In genomic region chr14:71309756-71310155, GRCh38 we compare ENCODE assay signal across 14 cellular contexts. TPM values are rescaled to one million over a fixed set of nuclear protein-coding genes. Genes with fewer than 3 reads are reported as not detected.
A peak's percentile ranks its signal among the peaks of the same experiment; 100 is the strongest.
DNase-seq lines count a peak whose midpoint lies in the region; ATAC-seq and TF ChIP-seq lines count a peak whose summit lies in the region.
"Had no signal": no experiment of that assay in that cellular context is flagged by ENCODE, and none has a peak within 500 bp of the region (broad histone marks: within the 10 kb centered on the region; RNA-seq: fewer than 3 reads in every experiment).

No MANE protein-coding gene starts in this region.

- TF ChIP-seq RAD21 in HCT116 (IDR thresholded peaks at IDR 0.05; ENCODE audit: low read depth) = peak; percentile 47

- peak; percentile 49 for TF ChIP-seq CTCF in A673 (conservative IDR thresholded peaks at IDR 0.05; ENCODE audit: low read depth, low read length)
- peak; percentile 16 to 45 (median 42); a peak in 4 of 6 replicates for TF ChIP-seq CTCF in HCT116 (IDR thresholded peaks at IDR 0.05 in 2 of 3, conservative IDR thresholded peaks at IDR 0.05 in 1 of 3; ENCODE audit: borderline replicate concordance in 1 of 3, insufficient read depth in 1 of 3, low read depth in 2 of 3, low read length in 2 of 3)
- TF ChIP-seq CTCF in WTC11 (IDR thresholded peaks at IDR 0.05) = no peak

- H2AFZ ChIP-seq in HCT116 (ENCODE audit: low read depth, low read length, poor library complexity, severe bottlenecking) = no peak overlapping the region

- TF ChIP-seq POLR2A in HCT116 (IDR thresholded peaks at IDR 0.05; ENCODE audit: borderline replicate concordance, extremely low read depth, insufficient read depth, insufficient read length) = no peak

- no peak overlapping the region for H3K27ac ChIP-seq in A673 (ENCODE audit: low read depth, low read length, poor library complexity, severe bottlenecking)
- H3K27ac ChIP-seq in HCT116 (ENCODE audit: low read depth, low read length) = no peak overlapping the region
- H3K27ac ChIP-seq: spleen had no signal

- RAD21 ChIA-PET in HCT116 (lab: Charles Lee; ENCODE audit: low non-redundant PET in 1 of 2, low total read pairs in 2 of 2, uncharacterized antibody in 2 of 2, unreplicated experiment in 2 of 2) = interaction anchor here in 1 of 2 experiments (0.7 kb wide), 1 partner anchor 187 kb away, joined by 3 read pairs; no protein-coding TSS in a partner anchor

- H3K27me3 Mint-ChIP-seq in WTC11 (ENCODE audit: low read depth) = peaks cover 4% of the 10 kb centered on the region; the same call in 1 of the 2 replicates

- H3K79me2 ChIP-seq in HCT116 (ENCODE audit: insufficient read depth, low read length) = no peaks in the 10 kb centered on the region

- H3K27me3 ChIP-seq in A673 (replicated peaks; ENCODE audit: insufficient read depth, low read depth, low read length, poor library complexity) = no peaks in the 10 kb centered on the region
- no peaks in the 10 kb centered on the region for H3K27me3 ChIP-seq in HCT116 (ENCODE audit: insufficient read depth, low read length)

- no peak overlapping the region for H3K4me2 ChIP-seq in HCT116 (ENCODE audit: low read length)

- peak; percentile 86 for ATAC-seq in HCT116
- ATAC-seq in WTC11 = peak; percentile 93
- ATAC-seq in GM19467 (IDR thresholded peaks at IDR 0.05; ENCODE audit: unreplicated experiment) = no peak

- CTCF ChIA-PET in A673 (lab: Charles Lee) = no interaction called here
- CTCF ChIA-PET in HCT116 (lab: Charles Lee) = interaction anchor here (0.7 to 1.1 kb wide), 3 partner anchors 9 to 21 kb away, joined by 3 to 5 read pairs (median 4); no protein-coding TSS in a partner anchor
- CTCF ChIA-PET in WTC11 (lab: Charles Lee) = interaction anchor here (0.5 to 3.4 kb wide), 25 partner anchors 9 to 546 kb away, joined by 3 to 28 read pairs (median 4); no protein-coding TSS in a partner anchor

- no peak overlapping the region for H3K4me3 Mint-ChIP-seq in WTC11

- H3K36me3 Mint-ChIP-seq in WTC11 = 0 out of 2 replicates have a peak, but pooled peaks cover under 1% of the 10 kb centered on the region

- H3K9ac ChIP-seq in HCT116 (ENCODE audit: low read length) = no peak overlapping the region

- peaks cover 20% of the 10 kb centered on the region for H3K9me3 Mint-ChIP-seq in WTC11

- no peak for DNase-seq in A673 (ENCODE audit: low spot score)
- no peak for DNase-seq in HCT116 (ENCODE audit: low read depth, low spot score)
- no peak for DNase-seq in WTC11 (ENCODE audit: low spot score)
- peak; percentile 68 for DNase-seq in iPS-NIHi7 (ENCODE audit: extremely low spot score)
- no peak for DNase-seq in activated naive CD4-positive, alpha-beta T cell treated with Interleukin-2 at 50 U/mL for 16 hours
- no peak for DNase-seq in kidney glomerular epithelial cell (lab: John Stamatoyannopoulos, UW)
- no peak for DNase-seq in hippocampal formation (lab: John Stamatoyannopoulos, UW)
- DNase-seq: activated CD8-positive, alpha-beta memory T cell treated with anti-CD3 and anti-CD28 coated beads for 24 hours; activated effector memory CD4-positive, alpha-beta T cell treated with Interleukin-2 at 50 U/mL for 16 hours; effector CD4-positive, alpha-beta T cell; NCI-H2171 treated with DMSO at 0.1 percent for 48 hours; SIG-M5; spleen had no signal

- no peaks in the 10 kb centered on the region for H3K9me2 ChIP-seq in HCT116 (ENCODE audit: insufficient read depth)

- peaks cover 2% of the 10 kb centered on the region for H3K4me1 Mint-ChIP-seq in WTC11

- POLR2A ChIA-PET in A673 (lab: Charles Lee; ENCODE audit: low non-redundant PET) = no interaction called here
- POLR2A ChIA-PET in HCT116 (lab: Charles Lee) = no interaction called here
- POLR2A ChIA-PET in WTC11 (lab: Charles Lee) = no interaction called here

- no peaks in the 10 kb centered on the region for H3K4me1 ChIP-seq in A673 (ENCODE audit: insufficient read depth, low read length, poor library complexity, severe bottlenecking)
- no peaks in the 10 kb centered on the region for H3K4me1 ChIP-seq in HCT116 (ENCODE audit: control insufficient read depth in 1 of 2, insufficient read depth in 2 of 2, low read length in 2 of 2)
- H3K4me1 ChIP-seq: spleen had no signal

- no peaks in the 10 kb centered on the region for H4K20me1 ChIP-seq in HCT116 (ENCODE audit: insufficient read depth)

- H3K4me3 ChIP-seq in A673 (ENCODE audit: low read depth, low read length, poor library complexity, severe bottlenecking) (no peak overlapping the region), HCT116 (replicated peaks in 1 of 2; ENCODE audit: low read depth in 1 of 2, low read length in 2 of 2) (no peak overlapping the region)
- H3K4me3 ChIP-seq: spleen had no signal

- H3K27ac Mint-ChIP-seq in WTC11 = no peak overlapping the region

- H3K9me3 ChIP-seq in A673 (ENCODE audit: low read depth, low read length, poor library complexity, severe bottlenecking) (no peaks in the 10 kb centered on the region), HCT116 (ENCODE audit: control insufficient read depth in 1 of 2, insufficient read depth in 1 of 2, low read depth in 1 of 2, low read length in 2 of 2) (peaks cover 0 to under 1% of the 10 kb centered on the region in 2 experiments; a peak in 1 of 4 replicates)

- BruUV-seq in A673 (replicated peaks; lab: Mats Ljungman, UMichigan) = no TSS peak
- BruUV-seq in HCT116 (replicated peaks; lab: Mats Ljungman, UMichigan) = no TSS peak

- H3K36me3 ChIP-seq in A673 (ENCODE audit: insufficient read depth, low read length, poor library complexity, severe bottlenecking) (no peaks in the 10 kb centered on the region), HCT116 (ENCODE audit: control insufficient read depth in 1 of 2, insufficient read depth in 2 of 2, low read length in 2 of 2) (no peaks in the 10 kb centered on the region)
- H3K36me3 ChIP-seq: spleen had no signal

- intact Hi-C loops in A673 (cut with micrococcal nuclease; ENCODE audit: unreplicated experiment) (no loop called here), HCT116 (cut with micrococcal nuclease) (no loop called here)

TF ChIP-seq in HCT116, 20 proteins besides CTCF, POLR2A, EP300 and RAD21:
- TF ChIP-seq, protein P1, sequence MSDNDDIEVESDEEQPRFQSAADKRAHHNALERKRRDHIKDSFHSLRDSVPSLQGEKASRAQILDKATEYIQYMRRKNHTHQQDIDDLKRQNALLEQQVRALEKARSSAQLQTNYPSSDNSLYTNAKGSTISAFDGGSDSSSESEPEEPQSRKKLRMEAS (IDR thresholded peaks at IDR 0.05) = peak; percentile 53; the same call in 1 of the 2 replicates
- no peak for TF ChIP-seq EZH2 (IDR thresholded peaks at IDR 0.05)

TF ChIP-seq in WTC11, 78 proteins besides CTCF, POLR2A, EP300 and RAD21 (continues in another document):
- TF ChIP-seq TCF7 (CRISPR knock-in tag; IDR thresholded peaks at IDR 0.05; ENCODE audit: low read depth) = no peak
- no peak for TF ChIP-seq ATF6 (CRISPR knock-in tag; IDR thresholded peaks at IDR 0.05)
- TF ChIP-seq SMAD4 (CRISPR knock-in tag; IDR thresholded peaks at IDR 0.05) = no peak
- TF ChIP-seq, protein P2, sequence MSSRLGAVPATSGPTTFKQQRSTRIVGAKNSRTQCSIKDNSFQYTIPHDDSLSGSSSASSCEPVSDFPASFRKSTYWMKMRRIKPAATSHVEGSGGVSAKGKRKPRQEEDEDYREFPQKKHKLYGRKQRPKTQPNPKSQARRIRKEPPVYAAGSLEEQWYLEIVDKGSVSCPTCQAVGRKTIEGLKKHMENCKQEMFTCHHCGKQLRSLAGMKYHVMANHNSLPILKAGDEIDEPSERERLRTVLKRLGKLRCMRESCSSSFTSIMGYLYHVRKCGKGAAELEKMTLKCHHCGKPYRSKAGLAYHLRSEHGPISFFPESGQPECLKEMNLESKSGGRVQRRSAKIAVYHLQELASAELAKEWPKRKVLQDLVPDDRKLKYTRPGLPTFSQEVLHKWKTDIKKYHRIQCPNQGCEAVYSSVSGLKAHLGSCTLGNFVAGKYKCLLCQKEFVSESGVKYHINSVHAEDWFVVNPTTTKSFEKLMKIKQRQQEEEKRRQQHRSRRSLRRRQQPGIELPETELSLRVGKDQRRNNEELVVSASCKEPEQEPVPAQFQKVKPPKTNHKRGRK (CRISPR knock-in tag; IDR thresholded peaks at IDR 0.05; ENCODE audit: borderline replicate concordance) = no peak
- TF ChIP-seq ZBTB43 (CRISPR knock-in tag; IDR thresholded peaks at IDR 0.05) = no peak
- TF ChIP-seq JAZF1 (CRISPR knock-in tag; IDR thresholded peaks at IDR 0.05) = no peak
- no peak for TF ChIP-seq IRF1 (CRISPR knock-in tag; IDR thresholded peaks at IDR 0.05)
- TF ChIP-seq JUN (CRISPR knock-in tag; IDR thresholded peaks at IDR 0.05) = no peak

RNA-seq across cellular contexts. Expression of gene SIPA1L1, which starts 10.5 kb away (rescaled TPM):
- 81.0 and 84.2 TPM in 2 replicates for total RNA-seq in A673 (2021)
- 37.6 TPM for total RNA-seq in HCT116 (2021; ENCODE audit: unreplicated experiment)
- polyA plus RNA-seq in HCT116 (2012) = 22.0 and 26.0 TPM in 2 replicates
- total RNA-seq in WTC11 (2021) = 68.3 to 76.6 TPM (median 71.0 TPM) in 3 replicates
